ENCODE assay signal across 8 cellular contexts in the genomic region with DNA sequence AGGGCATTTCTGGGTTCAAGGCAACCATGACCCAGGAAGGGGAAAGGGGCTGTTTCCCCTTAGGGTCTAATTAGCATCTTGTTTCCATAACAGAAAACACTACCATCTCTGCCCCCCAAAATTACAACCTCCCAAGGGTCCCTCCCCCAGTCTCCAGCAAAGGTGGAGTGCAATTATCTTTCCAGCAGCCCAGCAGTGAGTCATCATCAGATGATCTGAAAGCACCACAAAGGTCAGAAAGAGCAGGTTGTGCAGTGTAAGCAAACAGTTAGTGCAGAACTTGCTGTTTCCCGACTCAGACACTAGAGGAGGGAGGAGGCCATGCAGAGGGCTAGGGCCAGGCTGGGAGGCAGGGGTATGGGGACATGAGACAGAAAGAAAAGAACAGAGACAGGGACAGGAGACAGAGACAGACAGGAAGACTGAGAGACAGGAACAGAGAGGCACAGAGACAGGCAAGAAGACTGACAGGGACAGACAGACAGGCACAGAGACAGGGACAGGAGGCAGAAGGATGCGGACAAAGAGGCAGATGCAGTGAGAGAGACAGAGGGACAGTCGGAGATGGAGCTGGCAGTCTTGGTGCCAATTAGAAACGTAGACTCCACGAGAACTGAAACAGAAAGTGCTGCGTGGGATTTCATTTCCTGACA.
A peak's percentile ranks its signal among the peaks of the same experiment; 100 is the strongest.
DNase-seq lines count a peak whose midpoint lies in the region; ATAC-seq and TF ChIP-seq lines count a peak whose summit lies in the region.

No MANE protein-coding gene starts in this region.

- peak; percentile 69 for TF ChIP-seq CTCF in fibroblast of pulmonary artery (IDR thresholded peaks at IDR 0.05; ENCODE audit: low read length, missing control alignments)
- TF ChIP-seq CTCF in type B pancreatic cell (conservative IDR thresholded peaks at IDR 0.05), result peak; percentile 44

- peak; percentile 95 for ATAC-seq in GM18873 (IDR thresholded peaks at IDR 0.05; ENCODE audit: low FRiP score, unreplicated experiment)
- ATAC-seq in HG03097 (IDR thresholded peaks at IDR 0.05; ENCODE audit: low FRiP score, unreplicated experiment), result peak; percentile 85

- peaks cover 48% of the 10 kb centered on the region for H3K4me1 ChIP-seq in BLaER1

- H3K27ac ChIP-seq in BLaER1, result peak overlapping the region; percentile 68

- H3K4me3 ChIP-seq in BLaER1 (no peak overlapping the region), fibroblast of pulmonary artery (replicated peaks; ENCODE audit: low read depth, low read length) (no peak overlapping the region)

- H4K20me1 ChIP-seq in BLaER1, result peaks cover 12% of the 10 kb centered on the region; the same call in 1 of the 2 replicates

- H3K4me2 ChIP-seq in BLaER1, result peak overlapping the region; percentile 80

- peaks cover 53% of the 10 kb centered on the region for H3K36me3 ChIP-seq in BLaER1

- H3K27me3 ChIP-seq in BLaER1, result no peaks in the 10 kb centered on the region

- H3K9ac ChIP-seq in BLaER1, result peak overlapping the region; percentile 67

- no peaks in the 10 kb centered on the region for H3K27me3 Mint-ChIP-seq in type B pancreatic cell

- H3K36me3 Mint-ChIP-seq in type B pancreatic cell, result peaks cover 13% of the 10 kb centered on the region

- peaks cover 12% of the 10 kb centered on the region for H3K4me1 Mint-ChIP-seq in type B pancreatic cell (ENCODE audit: unreplicated experiment)

- H3K4me3 Mint-ChIP-seq in type B pancreatic cell, result peak overlapping the region; percentile 36

- peaks cover 3% of the 10 kb centered on the region; the same call in 1 of the 2 replicates for H3K9me3 ChIP-seq in BLaER1

- DNase-seq in NCI-H526 (lab: John Stamatoyannopoulos, UW) (peak; percentile 28 to 65), activated T-cell treated with anti-CD3 and anti-CD28 coated beads for 4 hours (peak; percentile 22), fibroblast of pulmonary artery (ENCODE audit: low read depth) (peak; percentile 64), occipital lobe (lab: John Stamatoyannopoulos, UW) (peak; percentile 62), type B pancreatic cell (ENCODE audit: extremely low spot score, unreplicated experiment) (no peak)

- no peaks in the 10 kb centered on the region for H3K9me3 Mint-ChIP-seq in type B pancreatic cell

- H3K27ac Mint-ChIP-seq in type B pancreatic cell, result peak overlapping the region; percentile 90
